In the genomic region with DNA sequence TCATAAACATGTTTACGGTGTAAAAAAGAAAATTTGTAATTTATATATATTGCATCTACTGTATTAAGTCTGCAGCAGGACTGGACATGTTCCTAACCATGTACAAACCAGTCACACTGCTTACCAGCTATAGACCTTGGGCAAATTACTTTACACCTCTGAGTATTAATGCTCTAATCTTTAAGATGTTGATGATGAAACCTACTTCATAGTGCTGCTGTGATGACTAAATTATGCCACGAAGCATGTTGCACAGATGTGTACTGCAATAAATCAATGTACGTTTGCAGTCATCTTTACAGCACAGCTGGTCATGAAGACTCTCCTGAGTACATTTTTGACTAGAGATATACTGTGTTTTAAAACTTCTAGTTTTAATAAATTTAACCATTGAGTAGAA, we compare ENCODE assay signal across 23 cellular contexts. TPM values are rescaled to one million over a fixed set of nuclear protein-coding genes. Genes with fewer than 3 reads are reported as not detected.
DNase-seq lines count a peak whose midpoint lies in the region; ATAC-seq and TF ChIP-seq lines count a peak whose summit lies in the region.
"Had no signal": no experiment of that assay in that cellular context is flagged by ENCODE, and none has a peak within 500 bp of the region (broad histone marks: within the 10 kb centered on the region; RNA-seq: fewer than 3 reads in every experiment).

No MANE protein-coding gene starts in this region.

- BruUV-seq in MCF 10A (replicated peaks; lab: Mats Ljungman, UMichigan) (no TSS peak), mammary epithelial cell (replicated peaks; lab: Mats Ljungman, UMichigan) (no TSS peak)

- H3K27ac Mint-ChIP-seq in MCF 10A (ENCODE audit: low read depth, unreplicated experiment): peak overlapping the region; percentile 39

- no peak overlapping the region for H3K4me3 Mint-ChIP-seq in MCF 10A (ENCODE audit: unreplicated experiment)

- in situ Hi-C loops in mammary epithelial cell (cut with MboI; ENCODE audit: low sequenced_read_pairs in 2 of 2): no loop called here

- POLR2A ChIA-PET in MCF 10A (lab: Yijun Ruan, JAX): interaction anchor here (0.6 to 0.8 kb wide), 2 partner anchors 41 to 108 kb away, joined by 3 read pairs; no protein-coding TSS in a partner anchor

- no peak overlapping the region for H3K27ac ChIP-seq in mammary epithelial cell (ENCODE audit: insufficient read depth, low read depth, low read length)
- H3K27ac ChIP-seq in osteoblast (ENCODE audit: low read depth, low read length): no peak overlapping the region

- H3K4me1 ChIP-seq in mammary epithelial cell (ENCODE audit: insufficient read depth, low read length): no peaks in the 10 kb centered on the region
- H3K4me1 ChIP-seq in osteoblast (ENCODE audit: insufficient read depth, low read length): no peaks in the 10 kb centered on the region

- TF ChIP-seq CTCF in MCF 10A (IDR thresholded peaks at IDR 0.05; ENCODE audit: unreplicated experiment): no peak
- no peak for TF ChIP-seq CTCF in mammary epithelial cell (conservative IDR thresholded peaks at IDR 0.05 in 1 of 2, IDR thresholded peaks at IDR 0.05 in 1 of 2; ENCODE audit: extremely low read depth in 1 of 2, insufficient read depth in 1 of 2, low read depth in 1 of 2, low read length in 2 of 2)
- TF ChIP-seq CTCF in osteoblast (IDR thresholded peaks at IDR 0.05; ENCODE audit: extremely low read depth, low read depth, low read length): no peak

- intact Hi-C loops in MCF 10A (cut with micrococcal nuclease) (no loop called here), mammary epithelial cell (cut with micrococcal nuclease) (no loop called here)

- no peaks in the 10 kb centered on the region for H3K9me3 Mint-ChIP-seq in MCF 10A (ENCODE audit: unreplicated experiment)

- no peak overlapping the region for H2AFZ ChIP-seq in mammary epithelial cell (ENCODE audit: low read depth, low read length)
- no peak overlapping the region for H2AFZ ChIP-seq in osteoblast (ENCODE audit: low read length)

- no peaks in the 10 kb centered on the region for H3K4me1 Mint-ChIP-seq in MCF 10A (ENCODE audit: insufficient read depth, unreplicated experiment)

- no peaks in the 10 kb centered on the region for H3K27me3 Mint-ChIP-seq in MCF 10A (ENCODE audit: insufficient read depth, unreplicated experiment)

- H3K36me3 ChIP-seq in mammary epithelial cell (ENCODE audit: insufficient read depth, low read length) (no peaks in the 10 kb centered on the region), osteoblast (ENCODE audit: insufficient read depth, low read length) (no peaks in the 10 kb centered on the region)

- no peak overlapping the region for H3K4me2 ChIP-seq in mammary epithelial cell (ENCODE audit: insufficient read depth, low read depth, low read length)
- H3K4me2 ChIP-seq in osteoblast (ENCODE audit: insufficient read depth, low read length): no peak overlapping the region

- peak; percentile 99 for ATAC-seq in esophagus mucosa

- H3K9ac ChIP-seq in mammary epithelial cell (ENCODE audit: insufficient read depth, low read length): no peak overlapping the region

- DNase-seq in MCF 10A (ENCODE audit: unreplicated experiment): peak; percentile 8
- no peak for DNase-seq in mammary epithelial cell
- peak; percentile 14 for DNase-seq in osteoblast (ENCODE audit: insufficient read length, low spot score, missing footprints)
- DNase-seq in activated CD8-positive, alpha-beta memory T cell treated with anti-CD3 and anti-CD28 coated beads, Interleukin-2, amount 50 U/mL, for 4 hours: no peak
- DNase-seq in AG20443 (ENCODE audit: low spot score): no peak
- DNase-seq in DMS79 treated with DMSO at 0.1 percent for 48 hours (lab: John Stamatoyannopoulos, UW): no peak
- DNase-seq: 8988T, ACHN, Calu3, DMS53, GDM1, HCEC 1CT, IMR-90, KG1, NCI-H1092, NCI-H1417 treated with DMSO at 0.1 percent for 48 hours, NCI-H1694 treated with DMSO at 0.1 percent for 48 hours, NCI-H2081, NCI-H2227 treated with DMSO at 0.1 percent for 48 hours, NCI-H526 treated with DMSO at 0.1 percent for 48 hours, RPMI8226, SHP77 treated with DMSO at 0.1 percent for 48 hours had no signal

- H3K9me3 ChIP-seq in mammary epithelial cell (replicated peaks; ENCODE audit: insufficient read depth, low read length): peaks cover 4% of the 10 kb centered on the region
- no peaks in the 10 kb centered on the region for H3K9me3 ChIP-seq in osteoblast (ENCODE audit: low read depth, low read length)

- no peak overlapping the region for H3K4me3 ChIP-seq in mammary epithelial cell (replicated peaks in 1 of 3; ENCODE audit: insufficient read depth in 1 of 3, low read depth in 2 of 3, low read length in 3 of 3)
- no peak overlapping the region for H3K4me3 ChIP-seq in osteoblast (ENCODE audit: insufficient read depth, low read length)

- H4K20me1 ChIP-seq in mammary epithelial cell (ENCODE audit: insufficient read depth, low read length): no peaks in the 10 kb centered on the region
- no peaks in the 10 kb centered on the region for H4K20me1 ChIP-seq in osteoblast (ENCODE audit: insufficient read depth, low read length)

- CTCF ChIA-PET in MCF 10A (lab: Yijun Ruan, JAX) (no interaction called here), mammary epithelial cell (lab: Charles Lee; ENCODE audit: low non-redundant PET) (no interaction called here)

- H3K79me2 ChIP-seq in mammary epithelial cell (ENCODE audit: insufficient read depth, low read length) (no peaks in the 10 kb centered on the region), osteoblast (ENCODE audit: insufficient read depth, low read length) (no peaks in the 10 kb centered on the region)

- dilution Hi-C loops in mammary epithelial cell (cut with HindIII; ENCODE audit: low sequenced_read_pairs): no loop called here

- 53% methylated on average over 3 of the region's 3 CpGs for WGBS in mammary epithelial cell (ENCODE audit: low coverage, missing lambda C conversion rate)

- H3K27me3 ChIP-seq in mammary epithelial cell (ENCODE audit: insufficient read depth, low read length) (no peaks in the 10 kb centered on the region), osteoblast (ENCODE audit: insufficient read depth, low read length) (no peaks in the 10 kb centered on the region)

- H3K36me3 Mint-ChIP-seq in MCF 10A (ENCODE audit: insufficient read depth, unreplicated experiment): no peaks in the 10 kb centered on the region

RNA-seq across cellular contexts. Expression of gene PRKN, which starts 42.6 kb away (rescaled TPM):
- 2.5 and 6.0 TPM in 2 replicates for total RNA-seq in MCF 10A (2022)
- 1 to 10 TPM; 1.0 to 1.3 TPM for total RNA-seq in mammary epithelial cell
- 0.07 TPM for polyA plus RNA-seq in mammary epithelial cell
- polyA minus RNA-seq in mammary epithelial cell: not detected
- 2.4 TPM for total RNA-seq in esophagus mucosa
- total RNA-seq in osteoblast: 2.9 and 4.7 TPM in 2 replicates

RNA-seq across cellular contexts. Expression of gene PACRG, which starts 42.8 kb away (rescaled TPM):
- not detected in 2 replicates for total RNA-seq in MCF 10A (2022)
- total RNA-seq in mammary epithelial cell: 1 to 10 TPM in 1 of 2 donors, not detected in 1; 1.0 TPM
- polyA plus RNA-seq in mammary epithelial cell: not detected
- polyA minus RNA-seq in mammary epithelial cell: not detected
- total RNA-seq in esophagus mucosa: 0.76 TPM
- 0.59 and 1.4 TPM in 2 replicates for total RNA-seq in osteoblast
- total RNA-seq: IMR-90 had no signal
- polyA plus RNA-seq: IMR-90 had no signal

Comparison
In these comparisons a context has a peak if more than half of its experiments do, and no peak if none do; other contexts are left out.
1. DNase-seq: peak in MCF 10A (single experiment) and osteoblast (single experiment); none in mammary epithelial cell (single experiment), activated CD8-positive, alpha-beta memory T cell treated with anti-CD3 and anti-CD28 coated beads, Interleukin-2, amount 50 U/mL, for 4 hours (single experiment), AG20443 (single experiment) and DMS79 treated with DMSO at 0.1 percent for 48 hours (single experiment).